ENCODE assay signal across 1 cellular context in genomic region chr14:24256960-24257359, GRCh38.
TF ChIP-seq lines count a peak whose summit lies in the region.

No MANE protein-coding gene starts in this region.

TF ChIP-seq in K562, 482 proteins besides CTCF, POLR2A, EP300 and RAD21:
- no peak for TF ChIP-seq CCNT2 (IDR thresholded peaks at IDR 0.05; ENCODE audit: borderline replicate concordance, extremely low read depth, insufficient read length, low read depth, low read length)
- no peak for TF ChIP-seq AFF4 (CRISPR knock-in tag; IDR thresholded peaks at IDR 0.05)
- no peak for TF ChIP-seq SMARCC2 (IDR thresholded peaks at IDR 0.05; ENCODE audit: low read depth)
- TF ChIP-seq TSHZ1 (CRISPR knock-in tag; IDR thresholded peaks at IDR 0.05): no peak
- TF ChIP-seq SREBF1 (IDR thresholded peaks at IDR 0.05; ENCODE audit: borderline replicate concordance, low read depth, low read length): no peak
- no peak for TF ChIP-seq ETV6 (IDR thresholded peaks at IDR 0.05; ENCODE audit: borderline replicate concordance in 1 of 2, low read depth in 2 of 2, low read length in 1 of 2)
- TF ChIP-seq ETV6 (CRISPR knock-in tag; IDR thresholded peaks at IDR 0.05; ENCODE audit: borderline replicate concordance): no peak
- no peak for TF ChIP-seq ZNF444 (CRISPR knock-in tag; IDR thresholded peaks at IDR 0.05)
- TF ChIP-seq NR2C1 (IDR thresholded peaks at IDR 0.05): no peak
- TF ChIP-seq NR2C1 (tag; IDR thresholded peaks at IDR 0.05): no peak
- TF ChIP-seq NFXL1 (CRISPR knock-in tag; IDR thresholded peaks at IDR 0.05): no peak
- no peak for TF ChIP-seq ARHGAP35 (IDR thresholded peaks at IDR 0.05; ENCODE audit: partially characterized antibody)
- TF ChIP-seq RBFOX2 (IDR thresholded peaks at IDR 0.05; ENCODE audit: low read depth, low read length): no peak
- no peak for TF ChIP-seq TCF15 (CRISPR knock-in tag; IDR thresholded peaks at IDR 0.05)
- TF ChIP-seq ZBTB33 (CRISPR knock-in tag; IDR thresholded peaks at IDR 0.05): no peak
- TF ChIP-seq ZNF449 (CRISPR knock-in tag; IDR thresholded peaks at IDR 0.05): no peak
- no peak for TF ChIP-seq BRCA1 (IDR thresholded peaks at IDR 0.05)
- TF ChIP-seq BRCA1 (CRISPR knock-in tag; IDR thresholded peaks at IDR 0.05): no peak
- no peak for TF ChIP-seq MAZ (CRISPR knock-in tag; conservative IDR thresholded peaks at IDR 0.05 in 1 of 2, IDR thresholded peaks at IDR 0.05 in 1 of 2)
- no peak for TF ChIP-seq TFE3 (CRISPR knock-in tag; IDR thresholded peaks at IDR 0.05)
- no peak for TF ChIP-seq SMAD1 (IDR thresholded peaks at IDR 0.05; ENCODE audit: low read depth, low read length, partially characterized antibody)
- TF ChIP-seq TCF7 (IDR thresholded peaks at IDR 0.05; ENCODE audit: borderline replicate concordance): no peak
